10 cellular contexts compared by ENCODE assay signal in the genomic region with DNA sequence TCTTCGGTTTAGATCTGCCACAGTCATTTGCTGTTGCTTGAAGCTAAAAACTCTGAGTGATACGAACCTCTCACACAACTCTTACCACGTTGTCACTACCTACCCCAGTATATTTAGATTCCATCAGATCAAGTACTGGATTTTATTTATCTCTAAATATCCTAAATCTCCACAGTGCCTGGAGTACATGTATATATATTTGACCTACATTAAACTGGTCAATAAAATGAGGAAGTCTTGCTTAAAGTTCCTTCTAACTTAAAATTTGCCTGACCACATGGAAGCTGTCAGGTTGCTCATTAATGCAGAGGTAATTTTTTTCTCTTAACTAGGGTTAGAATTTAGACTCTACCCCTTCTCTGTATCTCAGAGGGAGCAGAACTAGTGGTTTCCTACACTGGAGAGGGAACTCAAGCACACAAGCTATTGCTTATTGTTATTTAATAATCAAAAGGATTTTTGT. TPM values are rescaled to one million over a fixed set of nuclear protein-coding genes. Genes with fewer than 3 reads are reported as not detected.
DNase-seq lines count a peak whose midpoint lies in the region; ATAC-seq and TF ChIP-seq lines count a peak whose summit lies in the region.
"Had no signal": no experiment of that assay in that cellular context is flagged by ENCODE, and none has a peak within 500 bp of the region (broad histone marks: within the 10 kb centered on the region; RNA-seq: fewer than 3 reads in every experiment).

No MANE protein-coding gene starts in this region.

- H3K27me3 ChIP-seq in endodermal cell (ENCODE audit: control insufficient read depth, insufficient read depth, low read length, poor library complexity, severe bottlenecking) (no peaks in the 10 kb centered on the region), upper lobe of right lung (no peaks in the 10 kb centered on the region)
- no peaks in the 10 kb centered on the region for H3K27me3 ChIP-seq in CD4-positive, alpha-beta T cell (ENCODE audit: control insufficient read depth, insufficient read depth, low read length)
- H3K27me3 ChIP-seq: thyroid gland had no signal

- H3K36me3 ChIP-seq in endodermal cell (ENCODE audit: control insufficient read depth, insufficient read depth, low read length) (no peaks in the 10 kb centered on the region), upper lobe of right lung (no peaks in the 10 kb centered on the region)
- H3K36me3 ChIP-seq: thyroid gland had no signal

- H3K36me3 Mint-ChIP-seq in activated naive CD8-positive, alpha-beta T cell treated with anti-CD3 and anti-CD28 coated beads, Interleukin-2, amount 50 U/mL, for 24 hours (ENCODE audit: low read depth) = no peaks in the 10 kb centered on the region
- H3K36me3 Mint-ChIP-seq in activated naive CD8-positive, alpha-beta T cell treated with anti-CD3 and anti-CD28 coated beads for 36 hours = peaks cover 2% of the 10 kb centered on the region
- no peaks in the 10 kb centered on the region for H3K36me3 Mint-ChIP-seq in endodermal cell (ENCODE audit: low read depth)
- no peaks in the 10 kb centered on the region for H3K36me3 Mint-ChIP-seq in CD4-positive, alpha-beta T cell (ENCODE audit: low read depth)

- no peak overlapping the region for H3K4me3 Mint-ChIP-seq in activated naive CD8-positive, alpha-beta T cell treated with anti-CD3 and anti-CD28 coated beads, Interleukin-2, amount 50 U/mL, for 24 hours
- H3K4me3 Mint-ChIP-seq in activated naive CD8-positive, alpha-beta T cell treated with anti-CD3 and anti-CD28 coated beads for 36 hours = no peak overlapping the region
- no peak overlapping the region for H3K4me3 Mint-ChIP-seq in endodermal cell
- H3K4me3 Mint-ChIP-seq in CD4-positive, alpha-beta T cell = no peak overlapping the region

- H3K4me1 Mint-ChIP-seq in activated naive CD8-positive, alpha-beta T cell treated with anti-CD3 and anti-CD28 coated beads, Interleukin-2, amount 50 U/mL, for 24 hours = peaks cover 34% of the 10 kb centered on the region
- H3K4me1 Mint-ChIP-seq in activated naive CD8-positive, alpha-beta T cell treated with anti-CD3 and anti-CD28 coated beads for 36 hours = peaks cover 21% of the 10 kb centered on the region
- H3K4me1 Mint-ChIP-seq in endodermal cell = peaks cover 42% of the 10 kb centered on the region
- peaks cover 14% of the 10 kb centered on the region for H3K4me1 Mint-ChIP-seq in CD4-positive, alpha-beta T cell (ENCODE audit: low read depth)

- 71 to 82% methylated on average over 3 of the region's 3 CpGs for WGBS in endodermal cell (ENCODE audit: insufficient coverage in 1 of 2, insufficient read length in 1 of 2), 2 experiments

- H3K9me3 ChIP-seq in endodermal cell (ENCODE audit: control insufficient read depth, low read length) = no peaks in the 10 kb centered on the region
- no peaks in the 10 kb centered on the region for H3K9me3 ChIP-seq in upper lobe of right lung
- no peaks in the 10 kb centered on the region for H3K9me3 ChIP-seq in CD4-positive, alpha-beta T cell (ENCODE audit: control insufficient read depth, low read length)
- H3K9me3 ChIP-seq: thyroid gland had no signal

- POLR2A ChIA-PET in CD4-positive, alpha-beta T cell (lab: Charles Lee) = no interaction called here

- TF ChIP-seq CTCF in endodermal cell (conservative IDR thresholded peaks at IDR 0.05) (no peak), upper lobe of right lung (IDR thresholded peaks at IDR 0.05) (no peak)
- no peak for TF ChIP-seq CTCF in CD4-positive, alpha-beta T cell (IDR thresholded peaks at IDR 0.05)

- CTCF ChIA-PET in CD4-positive, alpha-beta T cell (lab: Charles Lee) = no interaction called here

- H3K27ac ChIP-seq in endodermal cell (ENCODE audit: low read depth, low read length) = peak overlapping the region; percentile 3
- H3K27ac ChIP-seq in upper lobe of right lung = peak overlapping the region; percentile 75
- no peak overlapping the region for H3K27ac ChIP-seq in CD4-positive, alpha-beta T cell (ENCODE audit: low read depth, low read length)
- H3K27ac ChIP-seq: SK-N-MC, thyroid gland had no signal

- no peaks in the 10 kb centered on the region for H3K9me3 Mint-ChIP-seq in activated naive CD8-positive, alpha-beta T cell treated with anti-CD3 and anti-CD28 coated beads, Interleukin-2, amount 50 U/mL, for 24 hours
- H3K9me3 Mint-ChIP-seq in activated naive CD8-positive, alpha-beta T cell treated with anti-CD3 and anti-CD28 coated beads for 36 hours = no peaks in the 10 kb centered on the region
- no peaks in the 10 kb centered on the region for H3K9me3 Mint-ChIP-seq in endodermal cell
- H3K9me3 Mint-ChIP-seq in CD4-positive, alpha-beta T cell = no peaks in the 10 kb centered on the region

- H3K4me1 ChIP-seq in endodermal cell (ENCODE audit: control insufficient read depth, insufficient read depth, low read length) = peaks cover 9% of the 10 kb centered on the region
- H3K4me1 ChIP-seq in upper lobe of right lung = peaks cover 25% of the 10 kb centered on the region
- H3K4me1 ChIP-seq: thyroid gland had no signal

- no peak overlapping the region for H3K4me3 ChIP-seq in endodermal cell (ENCODE audit: low read length)
- H3K4me3 ChIP-seq in upper lobe of right lung = no peak overlapping the region
- H3K4me3 ChIP-seq: SK-N-MC, thyroid gland had no signal

- intact Hi-C loops in upper lobe of right lung (cut with DNase I) = no loop called here
- intact Hi-C loops in CD4-positive, alpha-beta T cell (cut with DNase I, micrococcal nuclease) = no loop called here

- ATAC-seq in activated naive CD8-positive, alpha-beta T cell treated with anti-CD3 and anti-CD28 coated beads, Interleukin-2, amount 50 U/mL, for 24 hours = no peak
- peak; percentile 9 for ATAC-seq in HG03520 (IDR thresholded peaks at IDR 0.05; ENCODE audit: unreplicated experiment)
- no peak for ATAC-seq in upper lobe of right lung
- no peak for ATAC-seq in CD4-positive, alpha-beta T cell (ENCODE audit: poor library complexity)

- H3K27ac Mint-ChIP-seq in activated naive CD8-positive, alpha-beta T cell treated with anti-CD3 and anti-CD28 coated beads, Interleukin-2, amount 50 U/mL, for 24 hours = peak overlapping the region; percentile 61
- no peak overlapping the region for H3K27ac Mint-ChIP-seq in activated naive CD8-positive, alpha-beta T cell treated with anti-CD3 and anti-CD28 coated beads for 36 hours
- H3K27ac Mint-ChIP-seq in endodermal cell = peak overlapping the region; percentile 86
- no peak overlapping the region for H3K27ac Mint-ChIP-seq in CD4-positive, alpha-beta T cell

- H3K27me3 Mint-ChIP-seq in activated naive CD8-positive, alpha-beta T cell treated with anti-CD3 and anti-CD28 coated beads, Interleukin-2, amount 50 U/mL, for 24 hours = no peaks in the 10 kb centered on the region
- no peaks in the 10 kb centered on the region for H3K27me3 Mint-ChIP-seq in activated naive CD8-positive, alpha-beta T cell treated with anti-CD3 and anti-CD28 coated beads for 36 hours
- H3K27me3 Mint-ChIP-seq in endodermal cell (ENCODE audit: insufficient read depth) = no peaks in the 10 kb centered on the region
- no peaks in the 10 kb centered on the region for H3K27me3 Mint-ChIP-seq in CD4-positive, alpha-beta T cell

- no peak for DNase-seq in activated naive CD8-positive, alpha-beta T cell treated with anti-CD3 and anti-CD28 coated beads, Interleukin-2, amount 50 U/mL, for 24 hours
- DNase-seq in activated naive CD8-positive, alpha-beta T cell treated with anti-CD3 and anti-CD28 coated beads for 36 hours = no peak
- no peak for DNase-seq in endodermal cell
- DNase-seq in upper lobe of right lung = no peak
- DNase-seq in amygdala (lab: John Stamatoyannopoulos, UW) = no peak
- no peak for DNase-seq in HUDEP-2 (lab: John Stamatoyannopoulos, UW; ENCODE audit: unreplicated experiment in 76 of 76)
- no peak for DNase-seq in CD4-positive, alpha-beta T cell

- H3K9ac ChIP-seq in endodermal cell (ENCODE audit: extremely low read depth, low read length, poor library complexity, severe bottlenecking) = peak overlapping the region; percentile 28

RNA-seq across cellular contexts. Expression of a gene that starts 3.1 kb away (rescaled TPM):
- total RNA-seq in activated naive CD8-positive, alpha-beta T cell treated with anti-CD3 and anti-CD28 coated beads for 36 hours = under 1 TPM; 0.12 to 0.14 TPM
- total RNA-seq in endodermal cell = 1 to 10 TPM; 1.4 to 2.0 TPM
- polyA plus RNA-seq in endodermal cell (2013, experiment 1 of 2) = 0.32 TPM
- 0.17 TPM for polyA plus RNA-seq in endodermal cell (2013, experiment 2 of 2)
- total RNA-seq in upper lobe of right lung = 22.1 TPM
- under 1 TPM; 0.05 to 0.14 TPM for total RNA-seq in CD4-positive, alpha-beta T cell

Comparison
In these comparisons a context has a peak if more than half of its experiments do, and no peak if none do; other contexts are left out.
1. H3K27ac Mint-ChIP-seq: peak in activated naive CD8-positive, alpha-beta T cell treated with anti-CD3 and anti-CD28 coated beads, Interleukin-2, amount 50 U/mL, for 24 hours (single experiment) and endodermal cell (single experiment); none in activated naive CD8-positive, alpha-beta T cell treated with anti-CD3 and anti-CD28 coated beads for 36 hours (single experiment) and CD4-positive, alpha-beta T cell (single experiment).